8 cellular contexts compared by ENCODE assay signal in genomic region chr2:38315707-38316333, GRCh38.
DNase-seq lines count a peak whose midpoint lies in the region; ATAC-seq and TF ChIP-seq lines count a peak whose summit lies in the region.

No MANE protein-coding gene starts in this region.

- DNase-seq in DMS153 treated with DMSO at 0.1 percent for 48 hours (lab: John Stamatoyannopoulos, UW; ENCODE audit: unreplicated experiment) (peak; percentile 25), PC-3 (peak; percentile 82), mesenchymal stem cell (peak; percentile 74)
- DNase-seq in effector memory CD8-positive, alpha-beta T cell, result peak; percentile 10 to 42 (median 35)

- CTCF ChIA-PET in PC-3 (lab: Charles Lee), result interaction anchor here (0.6 to 1.3 kb wide), 9 partner anchors 59 to 1419 kb away, joined by 3 to 8 read pairs (median 4); no protein-coding TSS in a partner anchor

- H3K4me2 ChIP-seq in PC-3 (ENCODE audit: low read length), result no peak overlapping the region
- H3K4me2 ChIP-seq in mesenchymal stem cell (ENCODE audit: low read length, poor library complexity, severe bottlenecking), result no peak overlapping the region

- H3K79me1 ChIP-seq in mesenchymal stem cell (replicated peaks; ENCODE audit: low read length, poor library complexity, severe bottlenecking), result peaks cover 7% of the 10 kb centered on the region

- H2AK5ac ChIP-seq in mesenchymal stem cell (ENCODE audit: low read length, severe bottlenecking), result no peak overlapping the region

- H3K4me1 ChIP-seq in PC-3 (ENCODE audit: insufficient read depth, low read length) (no peaks in the 10 kb centered on the region), mesenchymal stem cell (ENCODE audit: control insufficient read depth, insufficient read depth, low read depth, low read length) (no peaks in the 10 kb centered on the region)

- H3K27ac Mint-ChIP-seq in effector memory CD8-positive, alpha-beta T cell, result no peak overlapping the region

- peak; percentile 49 for ATAC-seq in HG02678 (IDR thresholded peaks at IDR 0.05; ENCODE audit: unreplicated experiment)
- peak; percentile 77 for ATAC-seq in PC-3
- peak; percentile 26 for ATAC-seq in effector memory CD8-positive, alpha-beta T cell (replicated peaks)
- ATAC-seq in GM18505 (IDR thresholded peaks at IDR 0.05; ENCODE audit: unreplicated experiment), result no peak
- ATAC-seq in GM19395 (IDR thresholded peaks at IDR 0.05; ENCODE audit: unreplicated experiment), result no peak
- no peak for ATAC-seq in GM18873 (IDR thresholded peaks at IDR 0.05; ENCODE audit: low FRiP score, unreplicated experiment)

- H3K23ac ChIP-seq in mesenchymal stem cell (ENCODE audit: low read length in 2 of 2), result no peak overlapping the region

- H3K36me3 ChIP-seq in PC-3 (ENCODE audit: low read depth, low read length) (peaks cover 49% of the 10 kb centered on the region), mesenchymal stem cell (ENCODE audit: control insufficient read depth in 1 of 2, insufficient read depth in 2 of 2, low read depth in 1 of 2, low read length in 2 of 2) (peaks cover 8 to 76% of the 10 kb centered on the region in 2 experiments)

- H3K27me3 ChIP-seq in PC-3 (ENCODE audit: low read length) (no peaks in the 10 kb centered on the region), mesenchymal stem cell (ENCODE audit: control insufficient read depth in 1 of 2, insufficient read depth in 1 of 2, low read length in 2 of 2) (no peaks in the 10 kb centered on the region)

- H4K91ac ChIP-seq in mesenchymal stem cell (ENCODE audit: low read length), result no peak overlapping the region

- H2AFZ ChIP-seq in PC-3 (ENCODE audit: low read length) (no peak overlapping the region), mesenchymal stem cell (ENCODE audit: low read depth, low read length) (no peak overlapping the region)

- TF ChIP-seq CTCF in PC-3 (conservative IDR thresholded peaks at IDR 0.05; ENCODE audit: low read depth, low read length), result peak; percentile 91

- no peaks in the 10 kb centered on the region for H3K9me2 ChIP-seq in PC-3 (replicated peaks; ENCODE audit: low read length)

- no peak overlapping the region for H2BK12ac ChIP-seq in mesenchymal stem cell (ENCODE audit: low read length in 2 of 2)

- no peak overlapping the region for H3K18ac ChIP-seq in mesenchymal stem cell (ENCODE audit: low read depth in 1 of 2, low read length in 2 of 2)

- no peak overlapping the region for H2BK15ac ChIP-seq in mesenchymal stem cell (ENCODE audit: low read depth, poor library complexity, severe bottlenecking)

- no peak overlapping the region for H2BK5ac ChIP-seq in mesenchymal stem cell (ENCODE audit: low read depth, low read length, poor library complexity, severe bottlenecking)

- no peak overlapping the region for H3K9ac ChIP-seq in PC-3 (ENCODE audit: low read length)
- H3K9ac ChIP-seq in mesenchymal stem cell (ENCODE audit: low read length), result no peak overlapping the region

- H3K27ac ChIP-seq in PC-3 (ENCODE audit: low read length), result no peak overlapping the region
- no peak overlapping the region for H3K27ac ChIP-seq in mesenchymal stem cell (ENCODE audit: low read length, poor library complexity, severe bottlenecking)

- BruUV-seq in PC-3 (replicated peaks; lab: Mats Ljungman, UMichigan), result no TSS peak

- H3K9me3 ChIP-seq in PC-3 (ENCODE audit: low read length) (no peaks in the 10 kb centered on the region), mesenchymal stem cell (ENCODE audit: control insufficient read depth, low read length) (no peaks in the 10 kb centered on the region)

- H3K36me3 Mint-ChIP-seq in effector memory CD8-positive, alpha-beta T cell (ENCODE audit: insufficient read depth), result peaks cover 52% of the 10 kb centered on the region

- intact Hi-C loops in PC-3 (cut with micrococcal nuclease), result loop anchor here (1.0 to 10.0 kb wide), 5 partner anchors 61 to 406 kb away; partner anchors contain the start of gene ATL2

- H3K4me1 Mint-ChIP-seq in effector memory CD8-positive, alpha-beta T cell (ENCODE audit: low read depth in 2 of 2), result no peaks in the 10 kb centered on the region

- H3K4me3 Mint-ChIP-seq in effector memory CD8-positive, alpha-beta T cell, result no peak overlapping the region

- H3K79me2 ChIP-seq in PC-3 (ENCODE audit: low read length), result peaks cover 9% of the 10 kb centered on the region

- H3K14ac ChIP-seq in mesenchymal stem cell (ENCODE audit: low read length in 2 of 2), result no peak overlapping the region

- H4K8ac ChIP-seq in mesenchymal stem cell (ENCODE audit: low read length), result no peak overlapping the region

- no peaks in the 10 kb centered on the region for H3K9me3 Mint-ChIP-seq in effector memory CD8-positive, alpha-beta T cell

- H2BK120ac ChIP-seq in mesenchymal stem cell (ENCODE audit: low read depth, low read length), result no peak overlapping the region

- no peaks in the 10 kb centered on the region for H3F3A ChIP-seq in PC-3 (ENCODE audit: low read length, unreplicated experiment)

- H3K27me3 Mint-ChIP-seq in effector memory CD8-positive, alpha-beta T cell, result no peaks in the 10 kb centered on the region

- H3K4ac ChIP-seq in mesenchymal stem cell (ENCODE audit: low read depth in 1 of 2, low read length in 2 of 2), result no peak overlapping the region

- H4K20me1 ChIP-seq in PC-3 (ENCODE audit: low read length), result no peaks in the 10 kb centered on the region

- H3K4me3 ChIP-seq in PC-3 (ENCODE audit: low read length), result no peak overlapping the region
- no peak overlapping the region for H3K4me3 ChIP-seq in mesenchymal stem cell (ENCODE audit: insufficient read depth in 1 of 2, low read depth in 1 of 2, low read length in 2 of 2)

- no CpG with 5 or more reads among the region's 2 CpGs for WGBS in mesenchymal stem cell

- POLR2A ChIA-PET in PC-3 (lab: Charles Lee; ENCODE audit: unreplicated experiment), result interaction anchor here (0.6 kb wide), 1 partner anchor 154 kb away, joined by 4 read pairs; no protein-coding TSS in a partner anchor

- no peak for TF ChIP-seq POLR2A in GM18505 (IDR thresholded peaks at IDR 0.05; ENCODE audit: borderline replicate concordance, extremely low read depth, insufficient read depth, insufficient read length)

Comparison
In these comparisons a context has a peak if more than half of its experiments do, and no peak if none do; other contexts are left out.
1. DNase-seq: peak in every context shown above with its lines; median percentile 82 in PC-3; 74 in mesenchymal stem cell; 35 in effector memory CD8-positive, alpha-beta T cell; 25 in DMS153 treated with DMSO at 0.1 percent for 48 hours.
2. ATAC-seq: peak in HG02678 (single experiment), PC-3 (single experiment) and effector memory CD8-positive, alpha-beta T cell (single experiment); none in GM18505 (single experiment), GM19395 (single experiment) and GM18873 (single experiment).